Comparison of ENCODE assay signal across 8 cellular contexts in genomic region chr7:152027491-152028365, GRCh38. TPM values are rescaled to one million over a fixed set of nuclear protein-coding genes. Genes with fewer than 3 reads are reported as not detected.
DNase-seq lines count a peak whose midpoint lies in the region; ATAC-seq and TF ChIP-seq lines count a peak whose summit lies in the region.
"Not testable (repeated sequence)": the region's sequence is repeated elsewhere in the genome, so short reads cannot be mapped to it uniquely, and the experiment has no call there.
"Had no signal": no experiment of that assay in that cellular context is flagged by ENCODE, and none has a peak within 500 bp of the region (broad histone marks: within the 10 kb centered on the region; RNA-seq: fewer than 3 reads in every experiment).

No MANE protein-coding gene starts in this region.

- peak overlapping the region; percentile 11 for H3K4me3 ChIP-seq in CD8-positive, alpha-beta T cell (ENCODE audit: low read depth, low read length)

- H3K36me3 Mint-ChIP-seq in CD8-positive, alpha-beta T cell: peaks cover 33% of the 10 kb centered on the region
- H3K36me3 Mint-ChIP-seq in activated CD8-positive, alpha-beta T cell treated with anti-CD3 and anti-CD28 coated beads for 36 hours (ENCODE audit: low read depth): peaks cover 38% of the 10 kb centered on the region
- peaks cover 21% of the 10 kb centered on the region for H3K36me3 Mint-ChIP-seq in activated naive CD4-positive, alpha-beta T cell treated with anti-CD3 and anti-CD28 coated beads, Interleukin-2, amount 50 U/mL, for 24 hours
- peaks cover 18% of the 10 kb centered on the region for H3K36me3 Mint-ChIP-seq in effector memory CD8-positive, alpha-beta T cell (ENCODE audit: insufficient read depth)
- not testable (repeated sequence) for H3K36me3 Mint-ChIP-seq in natural killer cell

- peak; percentile 16 to 81 (median 41) for DNase-seq in CD8-positive, alpha-beta T cell
- peak; percentile 70 for DNase-seq in activated CD8-positive, alpha-beta T cell treated with anti-CD3 and anti-CD28 coated beads for 36 hours
- peak; percentile 15 for DNase-seq in activated T-cell treated with anti-CD3 and anti-CD28 coated beads for 48 hours (ENCODE audit: low read depth)
- DNase-seq in effector memory CD8-positive, alpha-beta T cell: peak; percentile 29 to 62 (median 41)
- DNase-seq in natural killer cell: peak; percentile 43
- peak; percentile 3 to 18 for DNase-seq in stimulated activated CD8-positive, alpha-beta memory T cell treated with anti-CD3 and anti-CD28 coated beads, Interleukin-4, amount 100 ng/mL, for 1 hour (ENCODE audit: low read depth in 2 of 2, low spot score in 1 of 2)

- H3K27ac Mint-ChIP-seq in CD8-positive, alpha-beta T cell: peak overlapping the region; percentile 95
- H3K27ac Mint-ChIP-seq in activated CD8-positive, alpha-beta T cell treated with anti-CD3 and anti-CD28 coated beads for 36 hours: peak overlapping the region; percentile 80
- H3K27ac Mint-ChIP-seq in activated naive CD4-positive, alpha-beta T cell treated with anti-CD3 and anti-CD28 coated beads, Interleukin-2, amount 50 U/mL, for 24 hours: peak overlapping the region; percentile 30
- H3K27ac Mint-ChIP-seq in effector memory CD8-positive, alpha-beta T cell: peak overlapping the region; percentile 90 to 98
- H3K27ac Mint-ChIP-seq in natural killer cell: peak overlapping the region; percentile 96 to 98

- not testable (repeated sequence) for H3K27me3 Mint-ChIP-seq in CD8-positive, alpha-beta T cell (ENCODE audit: low read depth); activated CD8-positive, alpha-beta T cell treated with anti-CD3 and anti-CD28 coated beads for 36 hours; activated naive CD4-positive, alpha-beta T cell treated with anti-CD3 and anti-CD28 coated beads, Interleukin-2, amount 50 U/mL, for 24 hours; effector memory CD8-positive, alpha-beta T cell; natural killer cell (ENCODE audit: low read depth in 2 of 2)

- TF ChIP-seq CTCF in CD8-positive, alpha-beta T cell (IDR thresholded peaks at IDR 0.05); activated CD8-positive, alpha-beta T cell treated with anti-CD3 and anti-CD28 coated beads for 36 hours (IDR thresholded peaks at IDR 0.05); natural killer cell (IDR thresholded peaks at IDR 0.05): not testable (repeated sequence)

- H3K27ac ChIP-seq in CD8-positive, alpha-beta T cell (ENCODE audit: low read depth, low read length): peak overlapping the region; percentile 31

- H3K9me3 ChIP-seq in CD8-positive, alpha-beta T cell (ENCODE audit: low read length): not testable (repeated sequence)

- peaks cover 60% of the 10 kb centered on the region for H3K4me1 Mint-ChIP-seq in CD8-positive, alpha-beta T cell (ENCODE audit: low read depth)
- peaks cover 45% of the 10 kb centered on the region for H3K4me1 Mint-ChIP-seq in activated CD8-positive, alpha-beta T cell treated with anti-CD3 and anti-CD28 coated beads for 36 hours (ENCODE audit: low read depth)
- peaks cover 47% of the 10 kb centered on the region for H3K4me1 Mint-ChIP-seq in activated naive CD4-positive, alpha-beta T cell treated with anti-CD3 and anti-CD28 coated beads, Interleukin-2, amount 50 U/mL, for 24 hours
- peaks cover 36 to 46% of the 10 kb centered on the region in 2 donors for H3K4me1 Mint-ChIP-seq in effector memory CD8-positive, alpha-beta T cell (ENCODE audit: low read depth in 2 of 2)
- peaks cover 50 to 55% of the 10 kb centered on the region in 2 donors for H3K4me1 Mint-ChIP-seq in natural killer cell

- CTCF ChIA-PET in CD8-positive, alpha-beta T cell (lab: Charles Lee): interaction anchor here (0.7 to 1.1 kb wide), 3 partner anchors 13 to 95 kb away, joined by 3 to 4 read pairs (median 3); no protein-coding TSS in a partner anchor
- CTCF ChIA-PET in activated CD8-positive, alpha-beta T cell treated with anti-CD3 and anti-CD28 coated beads for 36 hours (lab: Charles Lee): interaction anchor here (0.8 kb wide), 1 partner anchor 151 kb away, joined by 3 read pairs; the partner anchor contains the start of gene PRKAG2

- ATAC-seq in CD8-positive, alpha-beta T cell: peak; percentile 50
- peak; percentile 25 for ATAC-seq in activated CD8-positive, alpha-beta T cell treated with anti-CD3 and anti-CD28 coated beads for 36 hours
- ATAC-seq in effector memory CD8-positive, alpha-beta T cell (replicated peaks): peak; percentile 15
- peak in 2 of 3 donors; percentile 16 for ATAC-seq in natural killer cell

- peak overlapping the region; percentile 78 for H3K4me3 Mint-ChIP-seq in CD8-positive, alpha-beta T cell
- peak overlapping the region; percentile 81 for H3K4me3 Mint-ChIP-seq in activated CD8-positive, alpha-beta T cell treated with anti-CD3 and anti-CD28 coated beads for 36 hours
- H3K4me3 Mint-ChIP-seq in activated naive CD4-positive, alpha-beta T cell treated with anti-CD3 and anti-CD28 coated beads, Interleukin-2, amount 50 U/mL, for 24 hours: peak overlapping the region; percentile 40
- H3K4me3 Mint-ChIP-seq in effector memory CD8-positive, alpha-beta T cell: peak overlapping the region; percentile 91 to 95
- H3K4me3 Mint-ChIP-seq in natural killer cell: peak overlapping the region; percentile 85

- H3K27me3 ChIP-seq in CD8-positive, alpha-beta T cell (ENCODE audit: insufficient read depth, low read length): not testable (repeated sequence)

- intact Hi-C loops in CD8-positive, alpha-beta T cell (cut with DNase I, micrococcal nuclease): loop anchor here (2.0 to 10.0 kb wide), 14 partner anchors 77 to 1000 kb away; partner anchors contain the start of genes ABCB8 (in 1 of the 2), ACTR3B (in 1 of the 2), KMT2C (in 1 of the 2) and NUB1 (in 1 of the 2)
- intact Hi-C loops in activated CD8-positive, alpha-beta T cell treated with anti-CD3 and anti-CD28 coated beads for 36 hours (cut with micrococcal nuclease): not testable (repeated sequence)
- intact Hi-C loops in natural killer cell (cut with micrococcal nuclease): loop anchor here (5.0 to 10.0 kb wide), 2 partner anchors 153 to 510 kb away; partner anchors contain the start of genes PRKAG2 and RHEB

- H3K4me1 ChIP-seq in CD8-positive, alpha-beta T cell (ENCODE audit: insufficient read depth, low read length): peaks cover 43% of the 10 kb centered on the region

- POLR2A ChIA-PET in CD8-positive, alpha-beta T cell (lab: Charles Lee): not testable (repeated sequence)
- POLR2A ChIA-PET in activated CD8-positive, alpha-beta T cell treated with anti-CD3 and anti-CD28 coated beads for 36 hours (lab: Charles Lee): interaction anchor here (0.9 to 1.8 kb wide), 3 partner anchors 11 to 258 kb away, joined by 3 to 7 read pairs (median 3); no protein-coding TSS in a partner anchor

- H3K9me3 Mint-ChIP-seq in CD8-positive, alpha-beta T cell; activated CD8-positive, alpha-beta T cell treated with anti-CD3 and anti-CD28 coated beads for 36 hours; activated naive CD4-positive, alpha-beta T cell treated with anti-CD3 and anti-CD28 coated beads, Interleukin-2, amount 50 U/mL, for 24 hours; effector memory CD8-positive, alpha-beta T cell; natural killer cell: not testable (repeated sequence)

- not testable (repeated sequence) for H3K36me3 ChIP-seq in CD8-positive, alpha-beta T cell (ENCODE audit: insufficient read depth, low read length)

RNA-seq across cellular contexts. Expression of gene GALNT11, which starts 2.3 kb away (rescaled TPM):
- 10 to 100 TPM; 43.1 to 44.5 TPM for total RNA-seq in CD8-positive, alpha-beta T cell
- total RNA-seq in activated CD8-positive, alpha-beta T cell treated with anti-CD3 and anti-CD28 coated beads for 36 hours: 10 to 100 TPM; 22.4 to 22.8 TPM
- 10 to 100 TPM; 31.7 to 50.2 (median 44.0) TPM for total RNA-seq in natural killer cell
- total RNA-seq: OCI-LY7 had no signal

Comparison
In these comparisons a context has a peak if more than half of its experiments do, and no peak if none do; other contexts are left out.
1. Peak in every context shown above with its lines: DNase-seq, ATAC-seq, H3K4me3 ChIP-seq and H3K27ac ChIP-seq.
2. DNase-seq: peak in every context shown above with its lines; median percentile 70 in activated CD8-positive, alpha-beta T cell treated with anti-CD3 and anti-CD28 coated beads for 36 hours; 43 in natural killer cell; 41 in CD8-positive, alpha-beta T cell; 41 in effector memory CD8-positive, alpha-beta T cell; 15 in activated T-cell treated with anti-CD3 and anti-CD28 coated beads for 48 hours; 10 in stimulated activated CD8-positive, alpha-beta memory T cell treated with anti-CD3 and anti-CD28 coated beads, Interleukin-4, amount 100 ng/mL, for 1 hour.
3. H3K27ac Mint-ChIP-seq: peak in every context shown above with its lines; median percentile 97 in natural killer cell; 95 in CD8-positive, alpha-beta T cell; 94 in effector memory CD8-positive, alpha-beta T cell; 80 in activated CD8-positive, alpha-beta T cell treated with anti-CD3 and anti-CD28 coated beads for 36 hours; 30 in activated naive CD4-positive, alpha-beta T cell treated with anti-CD3 and anti-CD28 coated beads, Interleukin-2, amount 50 U/mL, for 24 hours.
4. H3K4me3 Mint-ChIP-seq: peak in every context shown above with its lines; median percentile 93 in effector memory CD8-positive, alpha-beta T cell; 85 in natural killer cell; 81 in activated CD8-positive, alpha-beta T cell treated with anti-CD3 and anti-CD28 coated beads for 36 hours; 78 in CD8-positive, alpha-beta T cell; 40 in activated naive CD4-positive, alpha-beta T cell treated with anti-CD3 and anti-CD28 coated beads, Interleukin-2, amount 50 U/mL, for 24 hours.